Comparison of ENCODE assay signal across 21 cellular contexts in the genomic region with DNA sequence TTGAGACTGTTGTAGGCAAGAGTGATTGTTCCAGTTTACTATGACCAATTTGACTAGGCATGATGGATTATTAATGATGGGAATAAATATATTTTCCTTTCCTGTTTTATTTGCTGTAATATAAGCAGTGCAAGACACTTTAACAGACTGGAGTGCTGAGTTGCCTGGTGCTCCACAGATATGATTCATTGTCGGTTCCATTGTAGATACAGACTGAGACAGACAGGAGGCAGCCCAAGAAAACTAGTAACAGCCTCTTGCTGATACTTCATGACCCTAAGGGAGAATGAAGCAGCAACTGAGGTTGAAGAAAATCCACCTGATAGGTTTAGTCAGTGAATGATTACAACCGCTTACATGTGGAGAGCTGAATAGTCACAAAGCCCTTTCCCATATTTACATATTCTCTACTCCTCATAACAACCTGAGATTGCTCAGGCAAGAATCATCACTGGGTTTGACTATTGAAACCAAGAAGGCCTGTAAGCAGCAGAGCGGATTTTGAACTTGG.
DNase-seq lines count a peak whose midpoint lies in the region; ATAC-seq, FAIRE-seq and TF ChIP-seq lines count a peak whose summit lies in the region.
"Had no signal": no experiment of that assay in that cellular context is flagged by ENCODE, and none has a peak within 500 bp of the region (broad histone marks: within the 10 kb centered on the region; RNA-seq: fewer than 3 reads in every experiment).

No MANE protein-coding gene starts in this region.

- TF ChIP-seq CTCF in HFFc6 (IDR thresholded peaks at IDR 0.05): 0 out of 2 replicates have a peak, but pooled peaks have one; percentile 13
- no peak for TF ChIP-seq CTCF in WTC11 (IDR thresholded peaks at IDR 0.05)
- TF ChIP-seq CTCF in endothelial cell of umbilical vein (IDR thresholded peaks at IDR 0.05; ENCODE audit: extremely low read depth in 1 of 2, insufficient read depth in 1 of 2, low read depth in 1 of 2, low read length in 2 of 2): no peak

- H3K4me1 ChIP-seq in endothelial cell of umbilical vein (ENCODE audit: control insufficient read depth, extremely low read depth, insufficient read depth, low read length) (peaks cover 18% of the 10 kb centered on the region), SJCRH30 (no peaks in the 10 kb centered on the region)
- H3K4me1 ChIP-seq: BE2C had no signal

- H3K4me3 ChIP-seq in endothelial cell of umbilical vein (replicated peaks in 1 of 3; ENCODE audit: insufficient read depth in 1 of 3, low read depth in 1 of 3, low read length in 3 of 3) (no peak overlapping the region), SJCRH30 (no peak overlapping the region)

- peak overlapping the region; percentile 52 for H3K4me2 ChIP-seq in endothelial cell of umbilical vein (ENCODE audit: insufficient read depth, low read length)

- no peaks in the 10 kb centered on the region for H3K79me2 ChIP-seq in endothelial cell of umbilical vein (ENCODE audit: control insufficient read depth, insufficient read depth, low read length)

- H3K27me3 Mint-ChIP-seq in HFFc6 (ENCODE audit: insufficient read depth): peaks cover 2% of the 10 kb centered on the region
- no peaks in the 10 kb centered on the region; the same call in 1 of the 2 replicates for H3K27me3 Mint-ChIP-seq in WTC11 (ENCODE audit: low read depth)

- no peak for TF ChIP-seq POLR2A in endothelial cell of umbilical vein (IDR thresholded peaks at IDR 0.05; ENCODE audit: low read depth, low read length)

- H3K27ac ChIP-seq in endothelial cell of umbilical vein (ENCODE audit: insufficient read depth, low read depth, low read length) (no peak overlapping the region), SJCRH30 (no peak overlapping the region)

- ATAC-seq in WTC11 (peak; percentile 41), HG03439 (IDR thresholded peaks at IDR 0.05; ENCODE audit: unreplicated experiment) (no peak)
- ATAC-seq: HepG2, PC-3 had no signal

- no peak for FAIRE-seq in endothelial cell of umbilical vein (lab: Jason Lieb, UNC)
- FAIRE-seq: A204.1, HepG2 had no signal

- CTCF ChIA-PET in WTC11 (lab: Charles Lee) (interaction anchor here (1.2 to 1.5 kb wide), 4 partner anchors 18 to 1198 kb away, joined by 3 to 10 read pairs (median 5); no protein-coding TSS in a partner anchor), endothelial cell of umbilical vein (lab: Charles Lee) (interaction anchor here (1.0 to 3.2 kb wide), 8 partner anchors 9 to 1196 kb away, joined by 4 to 21 read pairs (median 6); no protein-coding TSS in a partner anchor)

- H3K9me3 Mint-ChIP-seq in HFFc6: no peaks in the 10 kb centered on the region
- peaks cover 14% of the 10 kb centered on the region for H3K9me3 Mint-ChIP-seq in WTC11
- H3K9me3 Mint-ChIP-seq: CD4-positive, CD25-positive, alpha-beta regulatory T cell had no signal

- H3K27ac Mint-ChIP-seq in HFFc6: no peak overlapping the region
- H3K27ac Mint-ChIP-seq in WTC11: no peak overlapping the region
- H3K27ac Mint-ChIP-seq: CD4-positive, CD25-positive, alpha-beta regulatory T cell had no signal

- H3K9ac ChIP-seq in endothelial cell of umbilical vein (replicated peaks; ENCODE audit: extremely low read depth, insufficient read depth, low read length): no peak overlapping the region

- H3K4me1 Mint-ChIP-seq in HFFc6 (ENCODE audit: low read depth) (peaks cover 15% of the 10 kb centered on the region; the same call in 1 of the 2 replicates), WTC11 (peaks cover 25% of the 10 kb centered on the region)
- H3K4me1 Mint-ChIP-seq: CD4-positive, CD25-positive, alpha-beta regulatory T cell had no signal

- no peaks in the 10 kb centered on the region for H3K9me3 ChIP-seq in endothelial cell of umbilical vein (replicated peaks; ENCODE audit: control insufficient read depth, insufficient read depth, low read length)
- H3K9me3 ChIP-seq in SJCRH30 (replicated peaks): no peaks in the 10 kb centered on the region
- H3K9me3 ChIP-seq: BE2C had no signal

- no peaks in the 10 kb centered on the region for H3K27me3 ChIP-seq in endothelial cell of umbilical vein (ENCODE audit: control insufficient read depth in 2 of 2, insufficient read depth in 2 of 2, low read length in 2 of 2)
- no peaks in the 10 kb centered on the region for H3K27me3 ChIP-seq in SJCRH30
- H3K27me3 ChIP-seq: BE2C had no signal

- no peaks in the 10 kb centered on the region for H3K36me3 ChIP-seq in endothelial cell of umbilical vein (ENCODE audit: control insufficient read depth in 2 of 2, extremely low read depth in 1 of 2, insufficient read depth in 2 of 2, low read length in 2 of 2)
- H3K36me3 ChIP-seq in SJCRH30: no peaks in the 10 kb centered on the region
- H3K36me3 ChIP-seq: BE2C had no signal

- DNase-seq in HFFc6 (no peak), WTC11 (ENCODE audit: low spot score) (no peak), endothelial cell of umbilical vein (ENCODE audit: low read depth, low spot score) (peak; percentile 44), kidney tubule cell (ENCODE audit: low spot score) (peak; percentile 26), foreskin melanocyte (no peak), SJCRH30 (no peak)
- DNase-seq: BE2C; CD4-positive, CD25-positive, alpha-beta regulatory T cell; GF-D8; HCEC 1CT; KG1; NCI-H1417 treated with DMSO at 0.1 percent for 48 hours; NCI-H187 treated with DMSO at 0.1 percent for 48 hours; NCI-H226; NCI-H524; PC-3; RPMI8226; SHP77 treated with DMSO at 0.1 percent for 48 hours had no signal

- intact Hi-C loops in endothelial cell of umbilical vein (cut with micrococcal nuclease): loop anchor here (1.0 kb wide), 4 partner anchors 12 to 1198 kb away; no protein-coding TSS in a partner anchor

- H4K20me1 ChIP-seq in endothelial cell of umbilical vein (replicated peaks; ENCODE audit: control insufficient read depth, extremely low read depth, insufficient read depth, low read length): no peaks in the 10 kb centered on the region

- dilution Hi-C loops in endothelial cell of umbilical vein (cut with MboI; ENCODE audit: extremely low pct_ligation_motif_present, low sequenced_read_pairs): no loop called here

- H3K4me3 Mint-ChIP-seq in HFFc6 (no peak overlapping the region), WTC11 (no peak overlapping the region)
- H3K4me3 Mint-ChIP-seq: CD4-positive, CD25-positive, alpha-beta regulatory T cell had no signal

- BruUV-seq in endothelial cell of umbilical vein (replicated peaks; lab: Mats Ljungman, UMichigan): no TSS peak

- peaks cover 8% of the 10 kb centered on the region; the same call in 1 of the 2 replicates for H3K36me3 Mint-ChIP-seq in HFFc6 (ENCODE audit: low read depth)
- peaks cover 3% of the 10 kb centered on the region; the same call in 1 of the 2 replicates for H3K36me3 Mint-ChIP-seq in WTC11
- H3K36me3 Mint-ChIP-seq: CD4-positive, CD25-positive, alpha-beta regulatory T cell had no signal

- no peaks in the 10 kb centered on the region for H3K9me1 ChIP-seq in endothelial cell of umbilical vein (replicated peaks; ENCODE audit: control insufficient read depth, extremely low read depth, insufficient read depth, low read length)

- no peak overlapping the region for H2AFZ ChIP-seq in endothelial cell of umbilical vein (ENCODE audit: low read depth, low read length)

- POLR2A ChIA-PET in WTC11 (lab: Charles Lee): interaction anchor here (0.8 to 1.1 kb wide), 2 partner anchors 11 to 1196 kb away, joined by 3 read pairs; no protein-coding TSS in a partner anchor
- POLR2A ChIA-PET in endothelial cell of umbilical vein (lab: Charles Lee): interaction anchor here (1.3 to 1.6 kb wide), 3 partner anchors 11 to 1191 kb away, joined by 3 to 6 read pairs (median 4); a partner anchor contains a TSS

TF ChIP-seq in WTC11, 78 proteins besides CTCF, POLR2A, EP300 and RAD21:
- TF ChIP-seq GABPB1 (CRISPR knock-in tag; IDR thresholded peaks at IDR 0.05) (no peak), ZNF317 (CRISPR knock-in tag; IDR thresholded peaks at IDR 0.05; ENCODE audit: borderline replicate concordance, low read depth) (no peak), SMAD3 (CRISPR knock-in tag; IDR thresholded peaks at IDR 0.05; ENCODE audit: borderline replicate concordance) (no peak)

TF ChIP-seq in endothelial cell of umbilical vein, 7 proteins besides CTCF, POLR2A, EP300 and RAD21:
- no peak for TF ChIP-seq POLR2AphosphoS5 (IDR thresholded peaks at IDR 0.05; ENCODE audit: insufficient read depth, low read depth, low read length)

Comparison
In these comparisons a context has a peak if more than half of its experiments do, and no peak if none do; other contexts are left out.
1. DNase-seq: peak in endothelial cell of umbilical vein (single experiment) and kidney tubule cell (single experiment); none in HFFc6 (single experiment), WTC11 (single experiment), foreskin melanocyte (single experiment) and SJCRH30 (0 of 2).